In genomic region chr3:182708810-182709209, GRCh38 we compare ENCODE assay signal across 23 cellular contexts.
DNase-seq lines count a peak whose midpoint lies in the region; ATAC-seq and TF ChIP-seq lines count a peak whose summit lies in the region.
"Had no signal": no experiment of that assay in that cellular context is flagged by ENCODE, and none has a peak within 500 bp of the region (broad histone marks: within the 10 kb centered on the region; RNA-seq: fewer than 3 reads in every experiment).

No MANE protein-coding gene starts in this region.

- no peaks in the 10 kb centered on the region for H4K20me1 ChIP-seq in mammary epithelial cell (ENCODE audit: insufficient read depth, low read length)
- no peaks in the 10 kb centered on the region for H4K20me1 ChIP-seq in PC-9 (ENCODE audit: insufficient read depth)
- H4K20me1 ChIP-seq in neural progenitor cell (ENCODE audit: low read depth): no peaks in the 10 kb centered on the region
- H4K20me1 ChIP-seq: BLaER1 treated with 17β-estradiol and CSF1 and Interleukin-3, amounts not matched to agents 10 nM and 100 nM had no signal

- CTCF ChIA-PET in mammary epithelial cell (lab: Charles Lee; ENCODE audit: low non-redundant PET): interaction anchor here (0.7 kb wide), 1 partner anchor 92 kb away, joined by 4 read pairs; no protein-coding TSS in a partner anchor
- CTCF ChIA-PET in MCF 10A (lab: Yijun Ruan, JAX): interaction anchor here (0.6 to 3.5 kb wide), 7 partner anchors 10 to 1367 kb away, joined by 3 to 25 read pairs (median 4); no protein-coding TSS in a partner anchor
- CTCF ChIA-PET in PC-9 (lab: Charles Lee): interaction anchor here (0.7 to 0.9 kb wide), 2 partner anchors 13 to 30 kb away, joined by 3 to 4 read pairs; no protein-coding TSS in a partner anchor

- H3K79me2 ChIP-seq in mammary epithelial cell (ENCODE audit: insufficient read depth, low read length) (no peaks in the 10 kb centered on the region), PC-9 (ENCODE audit: low read depth) (no peaks in the 10 kb centered on the region), neural progenitor cell (ENCODE audit: low read depth) (no peaks in the 10 kb centered on the region), mesendoderm (ENCODE audit: control insufficient read depth, insufficient read depth, low read length) (no peaks in the 10 kb centered on the region)

- TF ChIP-seq CTCF in mammary epithelial cell (conservative IDR thresholded peaks at IDR 0.05 in 1 of 2, IDR thresholded peaks at IDR 0.05 in 1 of 2; ENCODE audit: extremely low read depth in 1 of 2, insufficient read depth in 1 of 2, low read depth in 1 of 2, low read length in 2 of 2) (no peak), MCF 10A (IDR thresholded peaks at IDR 0.05; ENCODE audit: unreplicated experiment) (no peak), PC-9 (conservative IDR thresholded peaks at IDR 0.05) (no peak), neural progenitor cell (IDR thresholded peaks at IDR 0.05) (no peak)

- 78% methylated on average over 1 of the region's 1 CpG for whole genome bisulfite sequencing in mammary epithelial cell (ENCODE audit: low coverage, missing lambda C conversion rate)
- no CpG with 5 or more reads among the region's 1 CpG for WGBS in mesendoderm (ENCODE audit: extremely low coverage, insufficient coverage, low lambda C conversion rate)

- H2AFZ ChIP-seq in mammary epithelial cell (ENCODE audit: low read depth, low read length): peak overlapping the region; percentile 22
- H2AFZ ChIP-seq in PC-9: peak overlapping the region; percentile 41; the same call in 1 of the 2 replicates
- H2AFZ ChIP-seq in neural progenitor cell (replicated peaks): peak overlapping the region; percentile 22
- H2AFZ ChIP-seq: GM23338 had no signal

- H3K4ac ChIP-seq in mesendoderm (ENCODE audit: low read depth, low read length): no peak overlapping the region

- intact Hi-C loops in mammary epithelial cell (cut with micrococcal nuclease): no loop called here
- intact Hi-C loops in MCF 10A (cut with micrococcal nuclease): no loop called here
- intact Hi-C loops in PC-9 (cut with micrococcal nuclease; ENCODE audit: unreplicated experiment): no loop called here

- no peak overlapping the region for H2BK15ac ChIP-seq in mesendoderm (replicated peaks; ENCODE audit: low read depth)

- H3K56ac ChIP-seq in mesendoderm (ENCODE audit: low read length): no peak overlapping the region

- H3K36me3 ChIP-seq in mammary epithelial cell (ENCODE audit: insufficient read depth, low read length) (no peaks in the 10 kb centered on the region), PC-9 (ENCODE audit: low read depth) (no peaks in the 10 kb centered on the region), neural progenitor cell (no peaks in the 10 kb centered on the region), mesendoderm (ENCODE audit: control insufficient read depth, insufficient read depth, low read length) (no peaks in the 10 kb centered on the region)
- H3K36me3 ChIP-seq: BE2C; BLaER1 treated with 17β-estradiol and CSF1 and Interleukin-3, amounts not matched to agents 10 nM and 100 nM; HAP-1 had no signal

- H3K4me3 Mint-ChIP-seq in MCF 10A (ENCODE audit: unreplicated experiment) (no peak overlapping the region), neural progenitor cell (no peak overlapping the region)
- no peak overlapping the region for H3K4me3 Mint-ChIP-seq in activated T-helper 17 cell treated with anti-CD3 and anti-CD28 coated beads, Interleukin-2, amount 50 U/mL, for 72 hours
- H3K4me3 Mint-ChIP-seq: CD14-positive monocyte; CD4-positive, alpha-beta memory T cell; GM23338; HFFc6 had no signal

- no peak overlapping the region for H3K27ac Mint-ChIP-seq in MCF 10A (ENCODE audit: low read depth, unreplicated experiment)
- no peak overlapping the region for H3K27ac Mint-ChIP-seq in neural progenitor cell
- no peak overlapping the region for H3K27ac Mint-ChIP-seq in activated T-helper 17 cell treated with anti-CD3 and anti-CD28 coated beads, Interleukin-2, amount 50 U/mL, for 72 hours
- H3K27ac Mint-ChIP-seq: CD4-positive, alpha-beta memory T cell; GM23338; HFFc6 had no signal

- H3F3A ChIP-seq in PC-9 (ENCODE audit: insufficient read depth, low read depth): no peaks in the 10 kb centered on the region
- H3F3A ChIP-seq in neural progenitor cell (ENCODE audit: low read depth): peaks cover 4% of the 10 kb centered on the region

- ATAC-seq in activated T-helper 17 cell treated with anti-CD3 and anti-CD28 coated beads, Interleukin-2, amount 50 U/mL, for 72 hours (replicated peaks): no peak
- ATAC-seq: A549, GM23338 had no signal

- H3K27ac ChIP-seq in mammary epithelial cell (ENCODE audit: insufficient read depth, low read depth, low read length) (no peak overlapping the region), PC-9 (no peak overlapping the region), neural progenitor cell (no peak overlapping the region), mesendoderm (ENCODE audit: low read depth, low read length) (no peak overlapping the region)
- H3K27ac ChIP-seq: A549; BLaER1 treated with 17β-estradiol and CSF1 and Interleukin-3, amounts not matched to agents 10 nM and 100 nM had no signal

- H3K36me3 Mint-ChIP-seq in MCF 10A (ENCODE audit: insufficient read depth, unreplicated experiment) (no peaks in the 10 kb centered on the region), neural progenitor cell (no peaks in the 10 kb centered on the region)
- no peaks in the 10 kb centered on the region for H3K36me3 Mint-ChIP-seq in activated T-helper 17 cell treated with anti-CD3 and anti-CD28 coated beads, Interleukin-2, amount 50 U/mL, for 72 hours (ENCODE audit: low read depth)
- H3K36me3 Mint-ChIP-seq: CD14-positive monocyte; CD4-positive, alpha-beta memory T cell had no signal

- H3K9me3 Mint-ChIP-seq in MCF 10A (ENCODE audit: unreplicated experiment): no peaks in the 10 kb centered on the region
- H3K9me3 Mint-ChIP-seq in neural progenitor cell: no peaks in the 10 kb centered on the region
- H3K9me3 Mint-ChIP-seq in activated T-helper 17 cell treated with anti-CD3 and anti-CD28 coated beads, Interleukin-2, amount 50 U/mL, for 72 hours: no peaks in the 10 kb centered on the region
- H3K9me3 Mint-ChIP-seq: CD14-positive monocyte; CD4-positive, alpha-beta memory T cell; GM23338; HFFc6 had no signal

- no peak overlapping the region for H4K8ac ChIP-seq in mesendoderm (ENCODE audit: low read depth, low read length)

- H3K4me1 ChIP-seq in mammary epithelial cell (ENCODE audit: insufficient read depth, low read length): no peaks in the 10 kb centered on the region
- H3K4me1 ChIP-seq in PC-9 (replicated peaks; ENCODE audit: insufficient read depth): peaks cover 6% of the 10 kb centered on the region
- no peaks in the 10 kb centered on the region for H3K4me1 ChIP-seq in neural progenitor cell
- peaks cover 2% of the 10 kb centered on the region for H3K4me1 ChIP-seq in mesendoderm (ENCODE audit: control insufficient read depth, low read depth, low read length)
- H3K4me1 ChIP-seq: A549, BE2C, HAP-1 had no signal

- dilution Hi-C loops in mammary epithelial cell (cut with HindIII; ENCODE audit: low sequenced_read_pairs): no loop called here

- POLR2A ChIA-PET in MCF 10A (lab: Yijun Ruan, JAX) (interaction anchor here (0.7 kb wide), 1 partner anchor 12 kb away, joined by 3 read pairs; no protein-coding TSS in a partner anchor), PC-9 (lab: Charles Lee; ENCODE audit: unreplicated experiment) (interaction anchor here (0.6 kb wide), 1 partner anchor 1216 kb away, joined by 4 read pairs; no protein-coding TSS in a partner anchor)

- H3K9me3 ChIP-seq in mammary epithelial cell (replicated peaks; ENCODE audit: insufficient read depth, low read length): no peaks in the 10 kb centered on the region
- no peaks in the 10 kb centered on the region for H3K9me3 ChIP-seq in PC-9 (ENCODE audit: insufficient read depth, low read depth)
- H3K9me3 ChIP-seq in neural progenitor cell (ENCODE audit: low read depth): no peaks in the 10 kb centered on the region
- H3K9me3 ChIP-seq: A549; BE2C; BLaER1 treated with 17β-estradiol and CSF1 and Interleukin-3, amounts not matched to agents 10 nM and 100 nM; HAP-1 had no signal

- H3K4me3 ChIP-seq in mammary epithelial cell (replicated peaks in 1 of 3; ENCODE audit: insufficient read depth in 1 of 3, low read depth in 2 of 3, low read length in 3 of 3): no peak overlapping the region
- H3K4me3 ChIP-seq in PC-9: no peak overlapping the region
- no peak overlapping the region for H3K4me3 ChIP-seq in neural progenitor cell
- H3K4me3 ChIP-seq in mesendoderm (ENCODE audit: low read length): no peak overlapping the region
- H3K4me3 ChIP-seq: A549; BLaER1 treated with 17β-estradiol and CSF1 and Interleukin-3, amounts not matched to agents 10 nM and 100 nM; GM23338; HAP-1 had no signal

- H3K4me1 Mint-ChIP-seq in MCF 10A (ENCODE audit: insufficient read depth, unreplicated experiment) (no peaks in the 10 kb centered on the region), neural progenitor cell (no peaks in the 10 kb centered on the region)
- no peaks in the 10 kb centered on the region for H3K4me1 Mint-ChIP-seq in activated T-helper 17 cell treated with anti-CD3 and anti-CD28 coated beads, Interleukin-2, amount 50 U/mL, for 72 hours

- DNase-seq in mammary epithelial cell (no peak), MCF 10A (ENCODE audit: unreplicated experiment) (no peak), PC-9 (no peak), neural progenitor cell (ENCODE audit: low spot score) (no peak), mesendoderm (no peak), NCI-H2081 (lab: John Stamatoyannopoulos, UW) (no peak)
- DNase-seq: 8988T; ACHN; AML-193; BE2C; Calu3; CD4-positive, alpha-beta memory T cell; COR-L47; DMS53; DMS79 treated with DMSO at 0.1 percent for 48 hours; GF-D8; HFFc6 had no signal

- H2BK120ac ChIP-seq in mesendoderm (ENCODE audit: low read depth, low read length): no peak overlapping the region

- no peak overlapping the region for H3K4me2 ChIP-seq in mammary epithelial cell (ENCODE audit: insufficient read depth, low read depth, low read length)
- no peak overlapping the region for H3K4me2 ChIP-seq in PC-9
- no peak overlapping the region for H3K4me2 ChIP-seq in neural progenitor cell
- no peak overlapping the region for H3K4me2 ChIP-seq in mesendoderm (ENCODE audit: low read length)
- H3K4me2 ChIP-seq: A549; BLaER1 treated with 17β-estradiol and CSF1 and Interleukin-3, amounts not matched to agents 10 nM and 100 nM; GM23338 had no signal

- no peaks in the 10 kb centered on the region for H3K27me3 ChIP-seq in mammary epithelial cell (ENCODE audit: insufficient read depth, low read length)
- H3K27me3 ChIP-seq in PC-9 (ENCODE audit: insufficient read depth, low read depth): no peaks in the 10 kb centered on the region
- no peaks in the 10 kb centered on the region for H3K27me3 ChIP-seq in neural progenitor cell
- H3K27me3 ChIP-seq in mesendoderm (ENCODE audit: insufficient read depth, low read length, poor library complexity): no peaks in the 10 kb centered on the region
- H3K27me3 ChIP-seq: BE2C; BLaER1 treated with 17β-estradiol and CSF1 and Interleukin-3, amounts not matched to agents 10 nM and 100 nM had no signal

- H3K27me3 Mint-ChIP-seq in MCF 10A (ENCODE audit: insufficient read depth, unreplicated experiment) (no peaks in the 10 kb centered on the region), neural progenitor cell (ENCODE audit: insufficient read depth, low read depth) (peaks cover 4% of the 10 kb centered on the region)
- peaks cover 10% of the 10 kb centered on the region for H3K27me3 Mint-ChIP-seq in activated T-helper 17 cell treated with anti-CD3 and anti-CD28 coated beads, Interleukin-2, amount 50 U/mL, for 72 hours

- no peaks in the 10 kb centered on the region for H3K79me1 ChIP-seq in mesendoderm (ENCODE audit: low read length)

- BruUV-seq in mammary epithelial cell (replicated peaks; lab: Mats Ljungman, UMichigan): no TSS peak
- BruUV-seq in MCF 10A (replicated peaks; lab: Mats Ljungman, UMichigan): no TSS peak
- BruUV-seq in PC-9 (replicated peaks; lab: Mats Ljungman, UMichigan): no TSS peak

- H3K9ac ChIP-seq in mammary epithelial cell (ENCODE audit: insufficient read depth, low read length): no peak overlapping the region
- no peak overlapping the region for H3K9ac ChIP-seq in neural progenitor cell
- H3K9ac ChIP-seq in mesendoderm (ENCODE audit: low read length): no peak overlapping the region
- H3K9ac ChIP-seq: BLaER1 treated with 17β-estradiol and CSF1 and Interleukin-3, amounts not matched to agents 10 nM and 100 nM had no signal

- H3K18ac ChIP-seq in mesendoderm (ENCODE audit: low read length): no peak overlapping the region

- no peaks in the 10 kb centered on the region for H3K9me2 ChIP-seq in PC-9 (ENCODE audit: insufficient read depth)

- in situ Hi-C loops in mammary epithelial cell (cut with MboI; ENCODE audit: low sequenced_read_pairs in 2 of 2): no loop called here

- no peak overlapping the region for H3K23ac ChIP-seq in mesendoderm (ENCODE audit: low read length)

- H2BK5ac ChIP-seq in mesendoderm (ENCODE audit: low read length): no peak overlapping the region

- H2AK5ac ChIP-seq in mesendoderm (ENCODE audit: low read length): no peak overlapping the region

- H4K5ac ChIP-seq in mesendoderm (ENCODE audit: low read length): no peak overlapping the region
